8 cellular contexts compared by ENCODE assay signal in the genomic region with DNA sequence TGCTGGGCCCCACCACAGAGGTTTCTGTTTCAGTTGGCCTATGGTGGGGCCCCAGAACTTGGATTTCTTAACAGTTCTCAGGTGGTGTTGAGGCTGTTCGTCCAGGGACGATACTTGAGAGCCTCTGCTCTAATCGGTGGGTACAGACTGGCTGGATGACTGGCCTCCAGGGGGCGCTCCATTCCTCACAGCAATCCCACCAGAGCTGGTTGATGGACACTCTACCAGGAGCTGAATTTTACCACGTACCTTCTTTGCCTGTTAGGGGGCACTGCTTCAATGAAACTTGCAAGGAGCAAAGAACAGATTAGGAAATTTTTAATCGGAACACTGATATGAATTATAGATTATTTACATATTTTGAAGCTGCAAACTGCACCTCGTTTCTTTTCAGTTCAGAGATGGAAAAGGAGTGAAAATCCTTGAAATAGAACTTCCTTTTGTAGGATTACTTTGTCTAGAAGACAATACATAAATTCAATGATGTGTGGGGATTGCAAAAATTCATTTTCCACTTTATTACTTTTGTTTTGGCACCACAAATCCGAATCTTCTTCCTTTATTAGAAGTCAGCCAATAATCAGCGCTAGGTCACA. TPM values are rescaled to one million over a fixed set of nuclear protein-coding genes. Genes with fewer than 3 reads are reported as not detected.
DNase-seq lines count a peak whose midpoint lies in the region; ATAC-seq and TF ChIP-seq lines count a peak whose summit lies in the region.

No MANE protein-coding gene starts in this region.

- no peak overlapping the region for H3K4me3 ChIP-seq in ovary
- peak overlapping the region in 1 of 4 donors; percentile 3 for H3K4me3 ChIP-seq in tibial nerve

- no peaks in the 10 kb centered on the region for H3K36me3 ChIP-seq in ovary
- no peaks in the 10 kb centered on the region for H3K36me3 ChIP-seq in tibial nerve

- whole genome bisulfite sequencing in ovary, 3 donors = 13 to 17% (median 17%) methylated on average over 9 of the region's 9 CpGs
- WGBS in tibial nerve, 2 donors = 18 to 25% methylated on average over 9 of the region's 9 CpGs

- H3K27me3 ChIP-seq in ovary (no peaks in the 10 kb centered on the region), tibial nerve (no peaks in the 10 kb centered on the region)

- ATAC-seq in GM21576 (IDR thresholded peaks at IDR 0.05; ENCODE audit: unreplicated experiment) = peak; percentile 100

- H3K4me1 ChIP-seq in ovary (ENCODE audit: insufficient read depth) (no peaks in the 10 kb centered on the region), tibial nerve (peaks cover 0 to 10% (median 0%) of the 10 kb centered on the region in 4 donors)

- TF ChIP-seq EP300 in ovary (IDR thresholded peaks at IDR 0.05) = no peak
- peak in 1 of 2 donors; percentile 60 for TF ChIP-seq EP300 in tibial nerve (IDR thresholded peaks at IDR 0.05)

- H3K9me3 ChIP-seq in ovary (no peaks in the 10 kb centered on the region), tibial nerve (no peaks in the 10 kb centered on the region)

- TF ChIP-seq POLR2A in ovary (IDR thresholded peaks at IDR 0.05) = no peak
- no peak for TF ChIP-seq POLR2A in tibial nerve (IDR thresholded peaks at IDR 0.05)

- DNase-seq in EL (peak; percentile 79), HuH-7 (ENCODE audit: low spot score) (peak; percentile 68), SIG-M5 (lab: John Stamatoyannopoulos, UW) (peak; percentile 20), activated gamma-delta T cell (lab: John Stamatoyannopoulos, UW) (peak; percentile 17), globus pallidus (ENCODE audit: low spot score) (peak; percentile 86), ovary (peak; percentile 82 to 91 (median 88)), tibial nerve (ENCODE audit: low spot score in 2 of 2) (peak; percentile 92 to 96)

- TF ChIP-seq CTCF in ovary (IDR thresholded peaks at IDR 0.05) (peak; percentile 64 to 76 (median 71)), tibial nerve (IDR thresholded peaks at IDR 0.05) (peak; percentile 84 to 93 (median 88))

- intact Hi-C loops in ovary (cut with DNase I) = loop anchor here in 1 of 4 donors (5.0 kb wide), 1 partner anchor 96 kb away; no protein-coding TSS in a partner anchor

- H3K27ac ChIP-seq in ovary = no peak overlapping the region
- H3K27ac ChIP-seq in tibial nerve = no peak overlapping the region

RNA-seq across cellular contexts. Expression of gene KBTBD2, which starts 44.8 kb away (rescaled TPM):
- total RNA-seq in ovary = 10 to 100 TPM; 19.5 to 28.7 (median 23.6) TPM
- polyA plus RNA-seq in ovary = 10 to 100 TPM; 18.5 to 30.8 TPM
- total RNA-seq in tibial nerve = 10 to 100 TPM; 29.1 to 46.7 (median 42.7) TPM

Comparison
In these comparisons a context has a peak if more than half of its experiments do, and no peak if none do; other contexts are left out.
1. DNase-seq: peak in every context shown above with its lines; median percentile 94 in tibial nerve; 88 in ovary; 86 in globus pallidus; 79 in EL; 68 in HuH-7; 20 in SIG-M5; 17 in activated gamma-delta T cell.